16 cellular contexts compared by ENCODE assay signal in the genomic region with DNA sequence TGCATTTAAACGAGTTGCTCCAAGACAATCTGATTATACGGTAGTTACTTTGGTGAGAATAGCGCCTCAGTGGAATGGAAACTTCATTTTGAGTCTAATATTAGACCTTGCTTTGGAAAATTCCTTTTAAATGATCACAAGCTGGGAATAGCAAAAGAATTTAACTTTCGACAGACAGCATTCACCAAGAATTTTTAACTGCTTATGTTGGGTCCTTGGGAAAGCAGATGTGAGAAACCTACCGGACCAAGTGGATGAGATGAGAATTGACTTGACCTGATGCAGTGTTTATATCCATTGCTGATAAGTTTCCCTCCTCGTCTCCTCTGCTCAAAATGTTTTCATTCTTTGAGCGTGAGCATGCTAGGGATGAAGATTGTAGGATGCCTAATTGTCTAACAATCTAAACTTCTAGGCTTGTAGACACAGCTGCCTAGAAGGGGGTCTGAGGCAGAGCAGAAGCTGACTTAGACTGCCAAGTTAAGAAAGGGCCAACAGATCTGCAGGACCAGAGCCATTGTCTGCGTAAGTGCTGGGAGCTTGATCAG.
DNase-seq lines count a peak whose midpoint lies in the region; ATAC-seq and TF ChIP-seq lines count a peak whose summit lies in the region.
"Had no signal": no experiment of that assay in that cellular context is flagged by ENCODE, and none has a peak within 500 bp of the region (broad histone marks: within the 10 kb centered on the region; RNA-seq: fewer than 3 reads in every experiment).

No MANE protein-coding gene starts in this region.

- CTCF ChIA-PET in PC-9 (lab: Charles Lee) = no interaction called here

- H3K27me3 ChIP-seq in left ventricle myocardium inferior (ENCODE audit: low read depth) (no peaks in the 10 kb centered on the region), right cardiac atrium (ENCODE audit: control insufficient read depth, insufficient read depth) (no peaks in the 10 kb centered on the region), brain microvascular endothelial cell (replicated peaks) (no peaks in the 10 kb centered on the region), aorta (ENCODE audit: control insufficient read depth in 1 of 2, insufficient read depth in 2 of 2, low read length in 1 of 2) (no peaks in the 10 kb centered on the region), PC-9 (ENCODE audit: insufficient read depth, low read depth) (no peaks in the 10 kb centered on the region)
- H3K27me3 ChIP-seq: Peyer's patch had no signal

- peak overlapping the region; percentile 3 for H3K27ac ChIP-seq in left ventricle myocardium inferior (replicated peaks)
- no peak overlapping the region for H3K27ac ChIP-seq in right cardiac atrium (ENCODE audit: low read length)
- H3K27ac ChIP-seq in brain microvascular endothelial cell = peak overlapping the region; percentile 71
- peak overlapping the region; percentile 80 to 89 for H3K27ac ChIP-seq in aorta (ENCODE audit: low read depth in 1 of 2, low read length in 2 of 2)
- H3K27ac ChIP-seq in PC-9 = no peak overlapping the region
- H3K27ac ChIP-seq: prostate gland had no signal

- H3K36me3 ChIP-seq in left ventricle myocardium inferior = no peaks in the 10 kb centered on the region
- no peaks in the 10 kb centered on the region for H3K36me3 ChIP-seq in brain microvascular endothelial cell (replicated peaks)
- no peaks in the 10 kb centered on the region for H3K36me3 ChIP-seq in aorta (ENCODE audit: control insufficient read depth in 1 of 2, insufficient read depth in 2 of 2, low read length in 1 of 2)
- no peaks in the 10 kb centered on the region for H3K36me3 ChIP-seq in PC-9 (ENCODE audit: low read depth)
- H3K36me3 ChIP-seq: Peyer's patch, prostate gland had no signal

- no peak overlapping the region for H2AFZ ChIP-seq in PC-9

- TF ChIP-seq CTCF in left ventricle myocardium inferior (IDR thresholded peaks at IDR 0.05; ENCODE audit: borderline replicate concordance) (no peak), brain microvascular endothelial cell (IDR thresholded peaks at IDR 0.05; ENCODE audit: low read depth, low read length, missing control alignments) (no peak), PC-9 (conservative IDR thresholded peaks at IDR 0.05) (no peak)

- H3K4me1 ChIP-seq in left ventricle myocardium inferior = peaks cover 42% of the 10 kb centered on the region
- peaks cover 8% of the 10 kb centered on the region for H3K4me1 ChIP-seq in right cardiac atrium (ENCODE audit: control insufficient read depth, insufficient read depth, low read length)
- peaks cover 3 to 7% of the 10 kb centered on the region in 2 donors for H3K4me1 ChIP-seq in aorta (ENCODE audit: control insufficient read depth in 1 of 2, insufficient read depth in 2 of 2, low read length in 2 of 2)
- no peaks in the 10 kb centered on the region for H3K4me1 ChIP-seq in PC-9 (replicated peaks; ENCODE audit: insufficient read depth)
- H3K4me1 ChIP-seq: Peyer's patch, prostate gland had no signal

- POLR2A ChIA-PET in PC-9 (lab: Charles Lee; ENCODE audit: unreplicated experiment) = interaction anchor here (0.5 kb wide), 1 partner anchor 185 kb away, joined by 6 read pairs; no protein-coding TSS in a partner anchor

- no peak overlapping the region for H3K4me3 ChIP-seq in left ventricle myocardium inferior
- H3K4me3 ChIP-seq in right cardiac atrium (ENCODE audit: low read length) = no peak overlapping the region
- no peak overlapping the region for H3K4me3 ChIP-seq in brain microvascular endothelial cell (ENCODE audit: low read depth, low read length)
- no peak overlapping the region for H3K4me3 ChIP-seq in aorta (ENCODE audit: low read length in 2 of 2)
- H3K4me3 ChIP-seq in PC-9 = no peak overlapping the region
- H3K4me3 ChIP-seq: Peyer's patch, prostate gland had no signal

- intact Hi-C loops in left ventricle myocardium inferior (cut with micrococcal nuclease) = no loop called here
- intact Hi-C loops in right cardiac atrium (cut with DNase I) = no loop called here
- intact Hi-C loops in aorta (cut with DNase I) = no loop called here
- intact Hi-C loops in PC-9 (cut with micrococcal nuclease; ENCODE audit: unreplicated experiment) = no loop called here

- H3K79me2 ChIP-seq in PC-9 (ENCODE audit: low read depth) = no peaks in the 10 kb centered on the region

- WGBS in right cardiac atrium = 47% methylated on average over 8 of the region's 8 CpGs
- 4 to 8% methylated on average over 8 of the region's 8 CpGs for WGBS in aorta, 2 donors

- H3K4me2 ChIP-seq in PC-9 = no peak overlapping the region

- H3F3A ChIP-seq in PC-9 (ENCODE audit: insufficient read depth, low read depth) = no peaks in the 10 kb centered on the region

- ATAC-seq in right cardiac atrium = no peak
- peak; percentile 53 for ATAC-seq in aorta (ENCODE audit: low FRiP score)
- no peak for ATAC-seq in GM18502 (IDR thresholded peaks at IDR 0.05; ENCODE audit: poor library complexity, unreplicated experiment)

- BruUV-seq in PC-9 (replicated peaks; lab: Mats Ljungman, UMichigan) = no TSS peak

- no peaks in the 10 kb centered on the region for H4K20me1 ChIP-seq in PC-9 (ENCODE audit: insufficient read depth)

- H3K9me3 ChIP-seq in left ventricle myocardium inferior (replicated peaks) (no peaks in the 10 kb centered on the region), right cardiac atrium (ENCODE audit: control insufficient read depth, low read length) (no peaks in the 10 kb centered on the region), aorta (ENCODE audit: control insufficient read depth, low read length) (no peaks in the 10 kb centered on the region), PC-9 (ENCODE audit: insufficient read depth, low read depth) (no peaks in the 10 kb centered on the region)
- H3K9me3 ChIP-seq: Peyer's patch, prostate gland had no signal

- in situ Hi-C loops in brain microvascular endothelial cell (cut with HindIII; ENCODE audit: low pct_ligation_motif_present, low sequenced_read_pairs) = no loop called here

- H3K9me2 ChIP-seq in PC-9 (ENCODE audit: insufficient read depth) = no peaks in the 10 kb centered on the region

- no peak for DNase-seq in left ventricle myocardium inferior
- no peak for DNase-seq in right cardiac atrium
- peak; percentile 84 for DNase-seq in brain microvascular endothelial cell
- DNase-seq in islet precursor cell = peak; percentile 48
- DNase-seq in aorta = no peak
- DNase-seq in PC-9 = no peak
- DNase-seq in NK-92 (lab: John Stamatoyannopoulos, UW; ENCODE audit: unreplicated experiment) = no peak
- DNase-seq: activated CD4-positive, CD25-positive, alpha-beta regulatory T cell; activated gamma-delta T cell; Calu3; MM.1S; NCI-H2107; NCI-H748 treated with DMSO at 0.1 percent for 48 hours; Peyer's patch had no signal

Comparison
In these comparisons a context has a peak if more than half of its experiments do, and no peak if none do; other contexts are left out.
1. H3K27ac ChIP-seq: peak in left ventricle myocardium inferior (single experiment), brain microvascular endothelial cell (single experiment) and aorta (2 of 2); none in right cardiac atrium (single experiment) and PC-9 (single experiment).
2. DNase-seq: peak in brain microvascular endothelial cell (single experiment) and islet precursor cell (single experiment); none in left ventricle myocardium inferior (single experiment), right cardiac atrium (0 of 3), aorta (0 of 2), PC-9 (0 of 2) and NK-92 (single experiment).